8 cellular contexts compared by ENCODE assay signal in genomic region chr6:28137458-28138020, GRCh38. TPM values are rescaled to one million over a fixed set of nuclear protein-coding genes. Genes with fewer than 3 reads are reported as not detected.
DNase-seq lines count a peak whose midpoint lies in the region; ATAC-seq and TF ChIP-seq lines count a peak whose summit lies in the region.

No MANE protein-coding gene starts in this region.

- peak overlapping the region; percentile 95 to 99 (median 98) for H3K27ac Mint-ChIP-seq in CD14-positive monocyte
- H3K27ac Mint-ChIP-seq in activated naive CD4-positive, alpha-beta T cell treated with anti-CD3 and anti-CD28 coated beads for 36 hours = peak overlapping the region; percentile 99

- CTCF ChIA-PET in activated naive CD4-positive, alpha-beta T cell treated with anti-CD3 and anti-CD28 coated beads for 36 hours (lab: Charles Lee) = interaction anchor here (0.9 to 1.1 kb wide), 2 partner anchors 12 to 223 kb away, joined by 3 read pairs; no protein-coding TSS in a partner anchor

- no peak for DNase-seq in CD14-positive monocyte (ENCODE audit: low spot score)
- peak; percentile 33 for DNase-seq in NCI-H2171 treated with DMSO at 0.1 percent for 48 hours (lab: John Stamatoyannopoulos, UW)
- DNase-seq in activated naive CD4-positive, alpha-beta T cell treated with anti-CD3 and anti-CD28 coated beads for 36 hours = peak; percentile 39
- no peak for DNase-seq in left ventricle myocardium superior
- peak; percentile 50 for DNase-seq in renal cortical epithelial cell (ENCODE audit: low read depth)
- no peak for DNase-seq in D341Med (ENCODE audit: low spot score)
- no peak for DNase-seq in NCI-H526 treated with DMSO at 0.1 percent for 48 hours (lab: John Stamatoyannopoulos, UW)

- peaks cover 58% of the 10 kb centered on the region for H3K4me1 Mint-ChIP-seq in CD14-positive monocyte
- peaks cover 61% of the 10 kb centered on the region for H3K4me1 Mint-ChIP-seq in activated naive CD4-positive, alpha-beta T cell treated with anti-CD3 and anti-CD28 coated beads for 36 hours (ENCODE audit: low read depth)

- no peaks in the 10 kb centered on the region for H3K9me3 Mint-ChIP-seq in CD14-positive monocyte
- H3K9me3 Mint-ChIP-seq in activated naive CD4-positive, alpha-beta T cell treated with anti-CD3 and anti-CD28 coated beads for 36 hours = no peaks in the 10 kb centered on the region

- intact Hi-C loops in CD14-positive monocyte (cut with micrococcal nuclease) (loop anchor here (2.0 to 10.0 kb wide), 4 partner anchors 55 to 663 kb away; partner anchors contain the start of genes NKAPL (in 2 of the 2), ZKSCAN4 (in 2 of the 2), ZNF165 (in 2 of the 2) and ZNF184 (in 1 of the 2)), left ventricle myocardium superior (cut with micrococcal nuclease) (loop anchor here (10.0 kb wide), 1 partner anchor 217 kb away; no protein-coding TSS in a partner anchor)
- intact Hi-C loops in activated naive CD4-positive, alpha-beta T cell treated with anti-CD3 and anti-CD28 coated beads for 36 hours (cut with micrococcal nuclease) = loop anchor here (1.0 to 10.0 kb wide), 10 partner anchors 33 to 757 kb away; partner anchors contain the start of genes ZKSCAN4 and ZSCAN12

- peak overlapping the region; percentile 95 to 99 for H3K4me3 Mint-ChIP-seq in CD14-positive monocyte
- H3K4me3 Mint-ChIP-seq in activated naive CD4-positive, alpha-beta T cell treated with anti-CD3 and anti-CD28 coated beads for 36 hours = peak overlapping the region; percentile 97

- H3K36me3 Mint-ChIP-seq in CD14-positive monocyte = peaks cover 5 to 12% of the 10 kb centered on the region in 2 donors
- H3K36me3 Mint-ChIP-seq in activated naive CD4-positive, alpha-beta T cell treated with anti-CD3 and anti-CD28 coated beads for 36 hours (ENCODE audit: low read depth) = peaks cover 11% of the 10 kb centered on the region

- ATAC-seq in GM19452 (IDR thresholded peaks at IDR 0.05; ENCODE audit: unreplicated experiment) (peak; percentile 37), left ventricle myocardium superior (peak; percentile 3)

- TF ChIP-seq CTCF in CD14-positive monocyte (IDR thresholded peaks at IDR 0.05) = no peak

- H3K27me3 Mint-ChIP-seq in CD14-positive monocyte (ENCODE audit: low read depth in 3 of 3) = peaks cover 0 to 6% (median 2%) of the 10 kb centered on the region in 3 donors
- H3K27me3 Mint-ChIP-seq in activated naive CD4-positive, alpha-beta T cell treated with anti-CD3 and anti-CD28 coated beads for 36 hours (ENCODE audit: low read depth) = no peaks in the 10 kb centered on the region

RNA-seq across cellular contexts. Expression of gene ZKSCAN8, which starts 4.1 kb away (rescaled TPM):
- under 1 TPM; 0.49 to 0.71 TPM for polyA plus RNA-seq in CD14-positive monocyte
- 10 to 100 TPM; 14.8 to 15.0 TPM for total RNA-seq in activated naive CD4-positive, alpha-beta T cell treated with anti-CD3 and anti-CD28 coated beads for 36 hours
- total RNA-seq in left ventricle myocardium superior = 13.9 TPM
- 7.6 and 33.1 TPM in 2 replicates for total RNA-seq in renal cortical epithelial cell

RNA-seq across cellular contexts. Expression of gene ZSCAN16, which starts 13.1 kb away (rescaled TPM):
- 1 to 10 TPM; 3.5 to 5.9 TPM for polyA plus RNA-seq in CD14-positive monocyte
- 1 to 10 TPM; 2.3 TPM for total RNA-seq in activated naive CD4-positive, alpha-beta T cell treated with anti-CD3 and anti-CD28 coated beads for 36 hours
- total RNA-seq in left ventricle myocardium superior = 2.2 TPM
- 8.0 and 8.7 TPM in 2 replicates for total RNA-seq in renal cortical epithelial cell

RNA-seq across cellular contexts. Expression of gene ZNF165, which starts 57.2 kb away (rescaled TPM):
- under 1 TPM in 1 of 2 donors, not detected in 1; 0.08 TPM for polyA plus RNA-seq in CD14-positive monocyte
- total RNA-seq in activated naive CD4-positive, alpha-beta T cell treated with anti-CD3 and anti-CD28 coated beads for 36 hours = 1 to 10 TPM; 6.1 to 6.5 TPM
- total RNA-seq in left ventricle myocardium superior (0.62 TPM), renal cortical epithelial cell (2.4 and 3.5 TPM in 2 replicates)

Comparison
In these comparisons a context has a peak if more than half of its experiments do, and no peak if none do; other contexts are left out.
1. DNase-seq: peak in NCI-H2171 treated with DMSO at 0.1 percent for 48 hours (single experiment), activated naive CD4-positive, alpha-beta T cell treated with anti-CD3 and anti-CD28 coated beads for 36 hours (single experiment) and renal cortical epithelial cell (single experiment); none in CD14-positive monocyte (single experiment), left ventricle myocardium superior (single experiment), D341Med (single experiment) and NCI-H526 treated with DMSO at 0.1 percent for 48 hours (single experiment).